27 cellular contexts compared by ENCODE assay signal in genomic region chr1:174686213-174686612, GRCh38.
"Had no signal": no experiment of that assay in that cellular context is flagged by ENCODE, and none has a peak within 500 bp of the region (broad histone marks: within the 10 kb centered on the region; RNA-seq: fewer than 3 reads in every experiment).

No MANE protein-coding gene starts in this region.

- H3K9me3 ChIP-seq: gastrocnemius medialis, heart left ventricle had no signal

- ATAC-seq: esophagus mucosa, foreskin keratinocyte, gastrocnemius medialis, heart left ventricle had no signal

- H3K27ac ChIP-seq: brain microvascular endothelial cell, coronary artery, dorsolateral prefrontal cortex, foreskin keratinocyte, gastrocnemius medialis, heart left ventricle had no signal

- H3K4me1 Mint-ChIP-seq: activated naive CD4-positive, alpha-beta T cell treated with anti-CD3 and anti-CD28 coated beads, Interleukin-2, amount 10 ng/mL, durations not matched to agents 7 days and 5 days had no signal

- H3K4me3 ChIP-seq: coronary artery, dorsolateral prefrontal cortex, gastrocnemius medialis, heart left ventricle had no signal

- H3K36me3 Mint-ChIP-seq: activated naive CD4-positive, alpha-beta T cell treated with anti-CD3 and anti-CD28 coated beads, Interleukin-2, amount 10 ng/mL, durations not matched to agents 7 days and 5 days had no signal

- H3K9me3 Mint-ChIP-seq: activated naive CD4-positive, alpha-beta T cell treated with anti-CD3 and anti-CD28 coated beads, Interleukin-2, amount 10 ng/mL, durations not matched to agents 7 days and 5 days; activated T-helper 2 cell treated with anti-CD3 and anti-CD28 coated beads, Interferon-gamma antibody, Interleukin-2, Interleukin-4, amounts not matched to agents 10 μg/mL and 5 μg/mL and 100 μg/mL, durations not matched to agents 14 hours and 24 hours and 36 hours; central memory CD8-positive, alpha-beta T cell; dendritic cell treated with granulocyte-macrophage colony-stimulating factor and Interleukin-4, amounts not matched to agents 40 ng/mL and 50 ng/mL, for 4 days; endodermal cell had no signal

- H3K4me3 Mint-ChIP-seq: activated naive CD4-positive, alpha-beta T cell treated with anti-CD3 and anti-CD28 coated beads, Interleukin-2, amount 10 ng/mL, durations not matched to agents 7 days and 5 days; activated naive CD8-positive, alpha-beta T cell; central memory CD8-positive, alpha-beta T cell; dendritic cell treated with granulocyte-macrophage colony-stimulating factor and Interleukin-4, amounts not matched to agents 40 ng/mL and 50 ng/mL, for 4 days; endodermal cell had no signal

- H3K36me3 ChIP-seq: brain microvascular endothelial cell, gastrocnemius medialis had no signal

- H3K27me3 ChIP-seq: brain microvascular endothelial cell, dorsolateral prefrontal cortex, foreskin keratinocyte, gastrocnemius medialis, heart left ventricle had no signal

- H3K27me3 Mint-ChIP-seq: activated naive CD4-positive, alpha-beta T cell treated with anti-CD3 and anti-CD28 coated beads, Interleukin-2, amount 10 ng/mL, durations not matched to agents 7 days and 5 days; activated naive CD8-positive, alpha-beta T cell; central memory CD8-positive, alpha-beta T cell; dendritic cell treated with granulocyte-macrophage colony-stimulating factor and Interleukin-4, amounts not matched to agents 40 ng/mL and 50 ng/mL, for 4 days had no signal

- H3K4me1 ChIP-seq: foreskin keratinocyte, gastrocnemius medialis, heart left ventricle had no signal

- FAIRE-seq: astrocyte, bronchial epithelial cell had no signal

- H3K27ac Mint-ChIP-seq: activated naive CD4-positive, alpha-beta T cell treated with anti-CD3 and anti-CD28 coated beads, Interleukin-2, amount 10 ng/mL, durations not matched to agents 7 days and 5 days; activated naive CD8-positive, alpha-beta T cell; activated T-helper 2 cell treated with anti-CD3 and anti-CD28 coated beads, Interferon-gamma antibody, Interleukin-2, Interleukin-4, amounts not matched to agents 10 μg/mL and 5 μg/mL and 100 μg/mL, durations not matched to agents 14 hours and 24 hours and 36 hours; dendritic cell treated with granulocyte-macrophage colony-stimulating factor and Interleukin-4, amounts not matched to agents 40 ng/mL and 50 ng/mL, for 4 days; endodermal cell had no signal

- DNase-seq: activated CD4-positive, alpha-beta T cell treated with anti-CD3 and anti-CD28 coated beads for 48 hours; activated CD4-positive, alpha-beta T cell treated with anti-CD3 and anti-CD28 coated beads, Interleukin-2, amount 50 U/mL, for 1 hour; activated CD4-positive, alpha-beta T cell treated with anti-CD3 and anti-CD28 coated beads, Interleukin-2, amount 50 U/mL, for 48 hours; activated CD4-positive, CD25-positive, alpha-beta regulatory T cell; activated CD4-positive, CD25-positive, alpha-beta regulatory T cell treated with anti-CD3 and anti-CD28 coated beads, Interleukin-2, amount 50 U/mL, for 72 hours; activated CD8-positive, alpha-beta memory T cell treated with anti-CD3 and anti-CD28 coated beads, Interleukin-2, amount 50 U/mL, for 48 hours; activated effector memory CD4-positive, alpha-beta T cell treated with anti-CD3 and anti-CD28 coated beads, Interleukin-2, amount 50 U/mL, for 16 hours; activated naive CD4-positive, alpha-beta T cell treated with anti-CD3 and anti-CD28 coated beads, Interleukin-2, amount 10 ng/mL, durations not matched to agents 7 days and 5 days; amniotic stem cell; anterior cingulate cortex; brain microvascular endothelial cell; dorsolateral prefrontal cortex; effector memory CD4-positive, alpha-beta T cell; endodermal cell; foreskin keratinocyte; gastrocnemius medialis; glutamatergic neuron; heart left ventricle; T-helper 2 cell had no signal
